Comparison of ENCODE assay signal across 20 cellular contexts in genomic region chr12:114676142-114676741, GRCh38. TPM values are rescaled to one million over a fixed set of nuclear protein-coding genes. Genes with fewer than 3 reads are reported as not detected.
DNase-seq lines count a peak whose midpoint lies in the region; ATAC-seq and TF ChIP-seq lines count a peak whose summit lies in the region.
"Had no signal": no experiment of that assay in that cellular context is flagged by ENCODE, and none has a peak within 500 bp of the region (broad histone marks: within the 10 kb centered on the region; RNA-seq: fewer than 3 reads in every experiment).

No MANE protein-coding gene starts in this region.

- H3K27me3 Mint-ChIP-seq in HFFc6 (ENCODE audit: insufficient read depth) (peaks cover 39% of the 10 kb centered on the region), nephron (ENCODE audit: low read depth) (peaks cover 92% of the 10 kb centered on the region)

- peaks cover 23% of the 10 kb centered on the region for H3K36me3 ChIP-seq in fibroblast of lung (ENCODE audit: control insufficient read depth, insufficient read depth, low read length)
- H3K36me3 ChIP-seq: thoracic aorta had no signal

- H3K4me1 ChIP-seq in fibroblast of lung (ENCODE audit: control insufficient read depth, extremely low read depth, insufficient read depth, low read length), result peaks cover 36% of the 10 kb centered on the region

- H3K27ac ChIP-seq in 22Rv1, result peak overlapping the region; percentile 99
- H3K27ac ChIP-seq in fibroblast of lung (ENCODE audit: insufficient read depth, low read length), result peak overlapping the region; percentile 95
- H3K27ac ChIP-seq: thoracic aorta had no signal

- H3K27me3 ChIP-seq in fibroblast of lung (ENCODE audit: control insufficient read depth, insufficient read depth, low read length), result no peaks in the 10 kb centered on the region

- peaks cover 100% of the 10 kb centered on the region for H3K79me2 ChIP-seq in fibroblast of lung (ENCODE audit: control insufficient read depth, insufficient read depth, low read length)

- H3K27ac Mint-ChIP-seq in HFFc6, result peak overlapping the region; percentile 100
- peak overlapping the region in 2 of 3 experiments; percentile 74 to 97 for H3K27ac Mint-ChIP-seq in nephron
- H3K27ac Mint-ChIP-seq: activated CD8-positive, alpha-beta T cell treated with anti-CD3 and anti-CD28 coated beads for 36 hours; activated naive CD8-positive, alpha-beta T cell treated with anti-CD3 and anti-CD28 coated beads, Interleukin-2, amount 10 ng/mL, durations not matched to agents 7 days and 5 days; CD4-positive, alpha-beta T cell; T-cell had no signal

- H3K9me3 ChIP-seq in fibroblast of lung (ENCODE audit: control insufficient read depth, insufficient read depth, low read depth, low read length), result no peaks in the 10 kb centered on the region
- H3K9me3 ChIP-seq: thoracic aorta had no signal

- H3K4me2 ChIP-seq in fibroblast of lung (ENCODE audit: extremely low read depth, insufficient read depth, low read length), result peak overlapping the region; percentile 89

- H3K4me3 Mint-ChIP-seq in HFFc6, result peak overlapping the region; percentile 99
- peak overlapping the region; percentile 36 to 96 (median 65) for H3K4me3 Mint-ChIP-seq in nephron
- H3K4me3 Mint-ChIP-seq: activated CD8-positive, alpha-beta T cell treated with anti-CD3 and anti-CD28 coated beads for 36 hours; activated naive CD8-positive, alpha-beta T cell treated with anti-CD3 and anti-CD28 coated beads, Interleukin-2, amount 10 ng/mL, durations not matched to agents 7 days and 5 days; CD4-positive, alpha-beta T cell; T-cell had no signal

- ATAC-seq in GM21786 (IDR thresholded peaks at IDR 0.05; ENCODE audit: unreplicated experiment), result no peak
- no peak for ATAC-seq in HG03342 (IDR thresholded peaks at IDR 0.05; ENCODE audit: unreplicated experiment)
- ATAC-seq: activated CD8-positive, alpha-beta T cell treated with anti-CD3 and anti-CD28 coated beads for 36 hours; T-cell had no signal

- H3K9me3 Mint-ChIP-seq in HFFc6 (peaks cover 9% of the 10 kb centered on the region), nephron (no peaks in the 10 kb centered on the region)
- H3K9me3 Mint-ChIP-seq: T-cell had no signal

- peak overlapping the region; percentile 36 for H3K9ac ChIP-seq in fibroblast of lung (ENCODE audit: insufficient read depth, low read length)

- H3K4me1 Mint-ChIP-seq in HFFc6 (ENCODE audit: low read depth) (peaks cover 81% of the 10 kb centered on the region), nephron (peaks cover 83% of the 10 kb centered on the region)
- H3K4me1 Mint-ChIP-seq: activated naive CD8-positive, alpha-beta T cell treated with anti-CD3 and anti-CD28 coated beads, Interleukin-2, amount 10 ng/mL, durations not matched to agents 7 days and 5 days had no signal

- TF ChIP-seq CTCF in 22Rv1 (IDR thresholded peaks at IDR 0.05) (no peak), HFFc6 (IDR thresholded peaks at IDR 0.05) (no peak), fibroblast of lung (conservative IDR thresholded peaks at IDR 0.05 in 1 of 2, IDR thresholded peaks at IDR 0.05 in 1 of 2; ENCODE audit: low read depth in 1 of 2, low read length in 2 of 2) (no peak), nephron (IDR thresholded peaks at IDR 0.05; ENCODE audit: unreplicated experiment in 3 of 3) (no peak)

- DNase-seq in HFFc6, result no peak
- peak in 1 of 2 donors; percentile 54 for DNase-seq in fibroblast of lung (ENCODE audit: low read depth in 2 of 2)
- no peak for DNase-seq in activated T-cell treated with anti-CD3 and anti-CD28 coated beads, Interleukin-2, amount 50 U/mL, for 1 hour
- DNase-seq in superior temporal gyrus (ENCODE audit: extremely low spot score), result no peak
- DNase-seq: activated CD8-positive, alpha-beta T cell treated with anti-CD3 and anti-CD28 coated beads for 36 hours; activated naive CD8-positive, alpha-beta T cell treated with anti-CD3 and anti-CD28 coated beads, Interleukin-2, amount 10 ng/mL, durations not matched to agents 7 days and 5 days; caudate nucleus; CD4-positive, alpha-beta T cell; DMS79 treated with DMSO at 0.1 percent for 48 hours; hippocampal formation; kidney glomerular epithelial cell; NCI-H1694 treated with DMSO at 0.1 percent for 48 hours; NCI-H226; posterior cingulate gyrus; T-cell had no signal

- no peak overlapping the region for H2AFZ ChIP-seq in fibroblast of lung (ENCODE audit: low read length)

- H3K4me3 ChIP-seq in fibroblast of lung (replicated peaks in 1 of 4; ENCODE audit: control extremely low read depth in 1 of 4, insufficient read depth in 1 of 4, low read depth in 3 of 4, low read length in 4 of 4), result peak overlapping the region; percentile 23 to 90 (median 76)
- H3K4me3 ChIP-seq: thoracic aorta had no signal

- H3K36me3 Mint-ChIP-seq in HFFc6 (ENCODE audit: low read depth) (peaks cover 96% of the 10 kb centered on the region), nephron (ENCODE audit: low read depth) (peaks cover 87% of the 10 kb centered on the region)
- H3K36me3 Mint-ChIP-seq: activated naive CD8-positive, alpha-beta T cell treated with anti-CD3 and anti-CD28 coated beads, Interleukin-2, amount 10 ng/mL, durations not matched to agents 7 days and 5 days; T-cell had no signal

- H4K20me1 ChIP-seq in fibroblast of lung (ENCODE audit: control insufficient read depth, extremely low read depth, insufficient read depth, low read length), result no peaks in the 10 kb centered on the region

RNA-seq across cellular contexts. Expression of gene TBX3, which starts 7.7 kb away (rescaled TPM):
- total RNA-seq in HFFc6 (2021; fragmentation: NEBNext Ultra II Directional; extraction: Animal tissue kit (Norgen Biotek cat#: 25700)), result 100 to 1,000 TPM; 108 to 145 (median 127) TPM
- total RNA-seq in fibroblast of lung, result 39.5 and 66.4 TPM in 2 replicates
- 19.9 and 33.0 TPM in 2 replicates for polyA plus RNA-seq in fibroblast of lung
- 20.4 and 31.2 TPM in 2 replicates for polyA plus RNA-seq in fibroblast of lung (2012)
- 14.4 and 23.9 TPM in 2 replicates for polyA minus RNA-seq in fibroblast of lung (ENCODE audit: low replicate concordance)
- total RNA-seq: activated CD8-positive, alpha-beta T cell treated with anti-CD3 and anti-CD28 coated beads for 36 hours; activated naive CD8-positive, alpha-beta T cell treated with anti-CD3 and anti-CD28 coated beads, Interleukin-2, amount 10 ng/mL, durations not matched to agents 7 days and 5 days had no signal
